Comparison of ENCODE assay signal across 9 cellular contexts in genomic region chr18:54127759-54128378, GRCh38.
DNase-seq lines count a peak whose midpoint lies in the region; ATAC-seq and TF ChIP-seq lines count a peak whose summit lies in the region.
"Had no signal": no experiment of that assay in that cellular context is flagged by ENCODE, and none has a peak within 500 bp of the region (broad histone marks: within the 10 kb centered on the region; RNA-seq: fewer than 3 reads in every experiment).

No MANE protein-coding gene starts in this region.

- H3K9me3 ChIP-seq in iPS DF 6.9 (ENCODE audit: control insufficient read depth, insufficient read depth, low read length) (no peaks in the 10 kb centered on the region), vagina (no peaks in the 10 kb centered on the region)

- POLR2A ChIA-PET in BJ (lab: Charles Lee): interaction anchor here (0.5 kb wide), 1 partner anchor 22 kb away, joined by 4 read pairs; no protein-coding TSS in a partner anchor
- POLR2A ChIA-PET in activated CD4-positive, alpha-beta memory T cell treated with anti-CD3 and anti-CD28 coated beads, Interleukin-2, amount 10 ng/mL, durations not matched to agents 7 days and 5 days (lab: Charles Lee): no interaction called here

- no peak overlapping the region for H3K27ac ChIP-seq in iPS DF 6.9 (ENCODE audit: low read length)
- H3K27ac ChIP-seq in vagina: no peak overlapping the region
- H3K27ac ChIP-seq: SK-N-MC had no signal

- H3K27me3 ChIP-seq in BJ (ENCODE audit: control insufficient read depth, insufficient read depth, low read length) (no peaks in the 10 kb centered on the region), iPS DF 6.9 (ENCODE audit: control insufficient read depth, insufficient read depth, low read length) (no peaks in the 10 kb centered on the region), vagina (no peaks in the 10 kb centered on the region)

- H3K9me3 Mint-ChIP-seq in activated CD4-positive, alpha-beta memory T cell treated with anti-CD3 and anti-CD28 coated beads, Interleukin-2, amount 10 ng/mL, durations not matched to agents 7 days and 5 days: no peaks in the 10 kb centered on the region
- no peaks in the 10 kb centered on the region for H3K9me3 Mint-ChIP-seq in type B pancreatic cell

- DNase-seq in BJ (ENCODE audit: low read depth) (no peak), NCI-H1694 treated with DMSO at 0.1 percent for 48 hours (lab: John Stamatoyannopoulos, UW) (peak; percentile 51), iPS DF 6.9 (ENCODE audit: low read depth, low spot score) (peak; percentile 48), type B pancreatic cell (ENCODE audit: extremely low spot score, unreplicated experiment) (no peak), vagina (ENCODE audit: extremely low spot score in 2 of 2) (no peak)
- peak; percentile 30 for DNase-seq in activated CD4-positive, alpha-beta memory T cell treated with anti-CD3 and anti-CD28 coated beads, Interleukin-2, amount 10 ng/mL, durations not matched to agents 7 days and 5 days

- H3K4me3 ChIP-seq in BJ (ENCODE audit: low read depth, low read length): no peak overlapping the region
- H3K4me3 ChIP-seq in iPS DF 6.9 (ENCODE audit: low read length): no peak overlapping the region
- no peak overlapping the region for H3K4me3 ChIP-seq in vagina
- H3K4me3 ChIP-seq: SK-N-MC had no signal

- H3K27ac Mint-ChIP-seq in activated CD4-positive, alpha-beta memory T cell treated with anti-CD3 and anti-CD28 coated beads, Interleukin-2, amount 10 ng/mL, durations not matched to agents 7 days and 5 days: no peak overlapping the region
- no peak overlapping the region for H3K27ac Mint-ChIP-seq in type B pancreatic cell

- TF ChIP-seq CTCF in BJ (IDR thresholded peaks at IDR 0.05; ENCODE audit: insufficient read depth, low read depth, low read length) (peak; percentile 68), type B pancreatic cell (conservative IDR thresholded peaks at IDR 0.05) (peak; percentile 80), vagina (IDR thresholded peaks at IDR 0.05) (no peak)

- peak; percentile 57 for ATAC-seq in GM18519 (IDR thresholded peaks at IDR 0.05; ENCODE audit: low FRiP score, unreplicated experiment)
- peak; percentile 64 for ATAC-seq in HG02943 (IDR thresholded peaks at IDR 0.05; ENCODE audit: low read depth, unreplicated experiment)

- H3K4me1 ChIP-seq in iPS DF 6.9 (ENCODE audit: control insufficient read depth, insufficient read depth, low read length) (no peaks in the 10 kb centered on the region; the same call in 1 of the 2 replicates), vagina (no peaks in the 10 kb centered on the region)

- no peaks in the 10 kb centered on the region for H3K27me3 Mint-ChIP-seq in activated CD4-positive, alpha-beta memory T cell treated with anti-CD3 and anti-CD28 coated beads, Interleukin-2, amount 10 ng/mL, durations not matched to agents 7 days and 5 days
- no peaks in the 10 kb centered on the region for H3K27me3 Mint-ChIP-seq in type B pancreatic cell

- no peaks in the 10 kb centered on the region for H3K36me3 Mint-ChIP-seq in activated CD4-positive, alpha-beta memory T cell treated with anti-CD3 and anti-CD28 coated beads, Interleukin-2, amount 10 ng/mL, durations not matched to agents 7 days and 5 days (ENCODE audit: low read depth)
- H3K36me3 Mint-ChIP-seq in type B pancreatic cell: no peaks in the 10 kb centered on the region

- no peak overlapping the region for H3K4me3 Mint-ChIP-seq in activated CD4-positive, alpha-beta memory T cell treated with anti-CD3 and anti-CD28 coated beads, Interleukin-2, amount 10 ng/mL, durations not matched to agents 7 days and 5 days
- no peak overlapping the region for H3K4me3 Mint-ChIP-seq in type B pancreatic cell

- no CpG with 5 or more reads among the region's 9 CpGs for WGBS in iPS DF 6.9 (ENCODE audit: insufficient coverage, insufficient read length)

- no peak for TF ChIP-seq POLR2A in vagina (IDR thresholded peaks at IDR 0.05)

- intact Hi-C loops in vagina (cut with DNase I): no loop called here

- H3K4me1 Mint-ChIP-seq in activated CD4-positive, alpha-beta memory T cell treated with anti-CD3 and anti-CD28 coated beads, Interleukin-2, amount 10 ng/mL, durations not matched to agents 7 days and 5 days: peaks cover 16% of the 10 kb centered on the region
- H3K4me1 Mint-ChIP-seq in type B pancreatic cell (ENCODE audit: unreplicated experiment): peaks cover 5% of the 10 kb centered on the region

- H3K36me3 ChIP-seq in BJ (ENCODE audit: control insufficient read depth, insufficient read depth, low read length) (no peaks in the 10 kb centered on the region), iPS DF 6.9 (ENCODE audit: control insufficient read depth, insufficient read depth, low read length) (no peaks in the 10 kb centered on the region), vagina (no peaks in the 10 kb centered on the region)

- CTCF ChIA-PET in BJ (lab: Yijun Ruan, JAX): interaction anchor here (0.6 to 4.9 kb wide), 21 partner anchors 9 to 567 kb away, joined by 3 to 31 read pairs (median 4); partner anchors contain the start of gene POLI
- CTCF ChIA-PET in activated CD4-positive, alpha-beta memory T cell treated with anti-CD3 and anti-CD28 coated beads, Interleukin-2, amount 10 ng/mL, durations not matched to agents 7 days and 5 days (lab: Charles Lee): interaction anchor here (0.7 to 2.3 kb wide), 12 partner anchors 8 to 561 kb away, joined by 3 to 15 read pairs (median 3); no protein-coding TSS in a partner anchor

Comparison
In these comparisons a context has a peak if more than half of its experiments do, and no peak if none do; other contexts are left out.
1. DNase-seq: peak in NCI-H1694 treated with DMSO at 0.1 percent for 48 hours (single experiment), activated CD4-positive, alpha-beta memory T cell treated with anti-CD3 and anti-CD28 coated beads, Interleukin-2, amount 10 ng/mL, durations not matched to agents 7 days and 5 days (single experiment) and iPS DF 6.9 (single experiment); none in BJ (single experiment), type B pancreatic cell (single experiment) and vagina (0 of 2).
2. CTCF ChIP-seq: peak in BJ (single experiment) and type B pancreatic cell (single experiment); none in vagina (0 of 3).